8 cellular contexts compared by ENCODE assay signal in the genomic region with DNA sequence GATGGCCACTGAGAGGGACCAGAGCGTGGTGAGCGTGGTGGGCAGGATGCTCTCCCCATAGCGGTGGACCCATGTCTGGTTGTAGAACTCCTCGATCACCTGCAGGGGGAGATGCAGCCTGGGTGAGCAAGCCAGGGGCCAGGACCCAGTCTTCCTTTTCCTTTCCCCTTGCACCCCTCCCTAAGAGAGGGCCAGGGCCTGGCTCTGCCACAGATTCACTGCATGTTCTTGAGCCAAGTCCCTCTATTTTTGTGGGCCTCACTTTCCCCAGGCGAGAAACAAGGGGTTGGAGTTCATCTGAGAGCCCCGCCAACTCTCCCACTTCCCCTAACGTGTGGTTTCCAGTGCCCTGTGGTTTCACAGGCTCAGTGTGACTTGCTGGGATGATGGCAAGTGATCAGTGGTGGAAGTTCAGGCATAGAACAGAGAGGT. TPM values are rescaled to one million over a fixed set of nuclear protein-coding genes. Genes with fewer than 3 reads are reported as not detected.
A peak's percentile ranks its signal among the peaks of the same experiment; 100 is the strongest.
DNase-seq lines count a peak whose midpoint lies in the region; ATAC-seq and TF ChIP-seq lines count a peak whose summit lies in the region.

No MANE protein-coding gene starts in this region.

- H3K27me3 Mint-ChIP-seq in mesothelial cell of epicardium (ENCODE audit: low read depth) = no peaks in the 10 kb centered on the region

- no peak overlapping the region for H3K4me3 Mint-ChIP-seq in mesothelial cell of epicardium

- peaks cover 40% of the 10 kb centered on the region for H3K79me2 ChIP-seq in MM.1S (ENCODE audit: low read length)

- H3K36me3 ChIP-seq in MM.1S (replicated peaks; ENCODE audit: insufficient read depth, low read length) = 0 out of 2 replicates have a peak, but pooled peaks cover 3% of the 10 kb centered on the region

- peak overlapping the region; percentile 79; the same call in 1 of the 2 replicates for H3K27ac ChIP-seq in MM.1S (ENCODE audit: low read length)

- ATAC-seq in activated CD4-positive, CD25-positive, alpha-beta regulatory T cell treated with anti-CD3 and anti-CD28 coated beads, Interleukin-2, amount 50 U/mL, for 24 hours = peak; percentile 23 to 25
- ATAC-seq in HG03196 (IDR thresholded peaks at IDR 0.05; ENCODE audit: unreplicated experiment) = no peak

- peak; percentile 46 for TF ChIP-seq CTCF in MM.1S (IDR thresholded peaks at IDR 0.05; ENCODE audit: low read length)
- TF ChIP-seq CTCF in mesothelial cell of epicardium (IDR thresholded peaks at IDR 0.05; ENCODE audit: unreplicated experiment) = no peak

- no peaks in the 10 kb centered on the region for H4K20me1 ChIP-seq in MM.1S (ENCODE audit: insufficient read depth, low read length)

- H3K27ac Mint-ChIP-seq in mesothelial cell of epicardium = peak overlapping the region; percentile 88

- H3K4me3 ChIP-seq in MM.1S (ENCODE audit: low read length) = no peak overlapping the region

- H3K36me3 Mint-ChIP-seq in mesothelial cell of epicardium = peaks cover 44% of the 10 kb centered on the region

- H2AFZ ChIP-seq in MM.1S (ENCODE audit: low read length) = no peak overlapping the region

- H3K9me3 ChIP-seq in MM.1S (replicated peaks; ENCODE audit: insufficient read depth, low read length) = no peaks in the 10 kb centered on the region

- H3K9me2 ChIP-seq in MM.1S (replicated peaks; ENCODE audit: insufficient read depth, low read length) = no peaks in the 10 kb centered on the region

- H3F3A ChIP-seq in MM.1S (ENCODE audit: insufficient read depth, low read length) = peaks cover 5% of the 10 kb centered on the region; the same call in 1 of the 2 replicates

- no peaks in the 10 kb centered on the region for H3K9me3 Mint-ChIP-seq in mesothelial cell of epicardium

- DNase-seq in NCI-H748 (lab: John Stamatoyannopoulos, UW; ENCODE audit: unreplicated experiment) = peak; percentile 77
- no peak for DNase-seq in NCI-H748 treated with DMSO at 0.1 percent for 48 hours (lab: John Stamatoyannopoulos, UW)
- peak; percentile 24 for DNase-seq in MM.1S
- peak; percentile 44 for DNase-seq in effector CD8-positive, alpha-beta T cell (lab: John Stamatoyannopoulos, UW)
- DNase-seq in mesothelial cell of epicardium (ENCODE audit: low spot score in 2 of 2, unreplicated experiment in 2 of 2) = no peak
- DNase-seq in NCI-H2107 treated with DMSO at 0.1 percent for 48 hours (lab: John Stamatoyannopoulos, UW; ENCODE audit: unreplicated experiment) = no peak

- no peaks in the 10 kb centered on the region for H3K27me3 ChIP-seq in MM.1S (replicated peaks; ENCODE audit: insufficient read depth, low read length)

- H3K4me1 ChIP-seq in MM.1S (ENCODE audit: low read length) = peaks cover 31% of the 10 kb centered on the region

- H3K9ac ChIP-seq in MM.1S (ENCODE audit: low read length) = no peak overlapping the region

- no peak overlapping the region for H3K4me2 ChIP-seq in MM.1S (ENCODE audit: low read depth, low read length)

- H3K4me1 Mint-ChIP-seq in mesothelial cell of epicardium = peaks cover 50% of the 10 kb centered on the region

RNA-seq across cellular contexts. Expression of gene SLC2A1, which starts 27.5 kb away (rescaled TPM):
- 786 to 841 TPM (median 827 TPM) in 3 replicates for total RNA-seq in mesothelial cell of epicardium

Comparison
In these comparisons a context has a peak if more than half of its experiments do, and no peak if none do; other contexts are left out.
1. DNase-seq: peak in NCI-H748 (single experiment), MM.1S (single experiment) and effector CD8-positive, alpha-beta T cell (single experiment); none in NCI-H748 treated with DMSO at 0.1 percent for 48 hours (single experiment), mesothelial cell of epicardium (0 of 2) and NCI-H2107 treated with DMSO at 0.1 percent for 48 hours (single experiment).